Comparison of ENCODE assay signal across 7 cellular contexts in the genomic region with DNA sequence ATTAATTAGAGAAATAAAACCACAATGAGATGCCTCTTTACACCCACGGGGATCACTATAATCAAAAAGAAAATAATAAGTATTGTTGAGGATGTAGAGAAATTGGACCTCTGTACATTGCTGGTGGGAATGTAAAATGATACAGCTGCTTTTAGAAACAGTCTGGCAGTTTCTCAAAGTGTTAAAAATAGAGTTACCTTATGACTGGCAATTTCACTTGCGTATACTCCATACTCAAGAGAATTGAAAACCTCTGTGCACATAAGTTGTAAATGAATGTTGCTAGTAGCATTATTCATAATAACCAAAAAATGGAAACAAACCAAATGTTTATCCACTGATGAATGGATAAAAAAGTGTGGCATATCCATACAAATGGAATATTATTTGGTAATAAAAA. TPM values are rescaled to one million over a fixed set of nuclear protein-coding genes. Genes with fewer than 3 reads are reported as not detected.
DNase-seq lines count a peak whose midpoint lies in the region; ATAC-seq and TF ChIP-seq lines count a peak whose summit lies in the region.
"Not testable (repeated sequence)": the region's sequence is repeated elsewhere in the genome, so short reads cannot be mapped to it uniquely, and the experiment has no call there.

No MANE protein-coding gene starts in this region.

- peaks cover 13% of the 10 kb centered on the region for H3K4me1 ChIP-seq in left ventricle myocardium inferior

- intact Hi-C loops in left ventricle myocardium inferior (cut with micrococcal nuclease), result not testable (repeated sequence)

- not testable (repeated sequence) for H3K9me3 ChIP-seq in left ventricle myocardium inferior (replicated peaks)

- H3K27me3 ChIP-seq in left ventricle myocardium inferior (ENCODE audit: low read depth), result not testable (repeated sequence)

- H3K27ac ChIP-seq in left ventricle myocardium inferior (replicated peaks), result peak overlapping the region; percentile 65

- not testable (repeated sequence) for H3K4me3 ChIP-seq in left ventricle myocardium inferior

- not testable (repeated sequence) for TF ChIP-seq CTCF in left ventricle myocardium inferior (IDR thresholded peaks at IDR 0.05; ENCODE audit: borderline replicate concordance)

- peaks cover 17% of the 10 kb centered on the region for H3K36me3 ChIP-seq in left ventricle myocardium inferior

- DNase-seq in left ventricle myocardium inferior, result not testable (repeated sequence)

- ATAC-seq in GM18867 (IDR thresholded peaks at IDR 0.05; ENCODE audit: unreplicated experiment) (peak; percentile 77), GM19438 (IDR thresholded peaks at IDR 0.05; ENCODE audit: low read depth, unreplicated experiment) (peak; percentile 58), GM21723 (IDR thresholded peaks at IDR 0.05; ENCODE audit: unreplicated experiment) (peak; percentile 85), HG02840 (IDR thresholded peaks at IDR 0.05; ENCODE audit: low FRiP score, unreplicated experiment) (peak; percentile 77), HG03066 (IDR thresholded peaks at IDR 0.05; ENCODE audit: low read depth, unreplicated experiment) (peak; percentile 84), HG03460 (IDR thresholded peaks at IDR 0.05; ENCODE audit: unreplicated experiment) (peak; percentile 62)

RNA-seq across cellular contexts. Expression of a gene that starts 6.3 kb away (rescaled TPM):
- total RNA-seq in left ventricle myocardium inferior, result 16.1 TPM

RNA-seq across cellular contexts. Expression of a gene that starts 6.3 kb away (rescaled TPM):
- 25.1 TPM for total RNA-seq in left ventricle myocardium inferior

RNA-seq across cellular contexts. Expression of a gene that starts 40.1 kb away (rescaled TPM):
- 4.7 TPM for total RNA-seq in left ventricle myocardium inferior
